In the genomic region with DNA sequence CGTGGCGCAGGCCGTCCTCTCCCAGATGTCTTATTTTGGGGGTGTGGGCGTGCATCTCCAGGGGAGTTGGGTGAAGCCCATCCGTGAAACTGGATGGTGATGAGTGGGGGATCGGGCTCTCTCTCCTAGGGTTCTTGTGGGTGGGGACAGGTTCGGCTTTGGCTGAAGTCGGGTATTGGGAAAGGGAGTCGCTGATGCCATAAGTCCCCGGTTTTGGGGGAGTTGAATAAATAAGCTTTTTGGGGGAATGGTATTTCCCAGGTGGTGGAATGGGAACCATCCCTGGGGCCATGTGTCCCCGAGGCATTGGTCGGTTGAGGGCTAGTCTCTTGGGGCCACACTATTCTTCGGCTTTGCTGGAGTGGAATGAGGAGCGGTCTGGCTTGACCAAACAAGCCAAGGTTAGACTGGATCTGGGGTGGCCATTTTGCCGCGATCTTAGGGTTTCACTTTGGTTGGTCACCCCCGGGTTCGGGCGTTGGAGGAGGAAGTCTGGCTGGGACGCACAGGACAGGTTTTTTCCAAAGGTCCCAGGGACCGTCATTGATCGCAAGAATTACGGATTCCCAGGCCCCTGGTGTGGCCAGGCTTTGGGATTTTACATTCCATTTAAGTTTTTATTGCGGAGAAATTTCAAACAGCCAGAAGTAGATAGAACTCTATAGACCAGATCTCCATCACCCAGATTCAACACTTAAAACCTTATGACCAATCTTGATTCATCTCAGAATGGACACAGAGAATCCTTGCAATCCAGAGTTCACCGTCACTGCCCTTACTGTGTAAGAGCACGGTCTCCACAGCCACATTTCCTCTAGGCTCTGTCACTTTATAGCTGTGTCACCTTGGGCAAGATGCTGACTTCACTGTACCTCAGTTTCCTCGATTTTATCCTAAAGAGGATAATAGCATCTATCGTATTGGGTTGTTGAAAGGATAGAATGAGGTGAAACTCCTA, we compare ENCODE assay signal across 8 cellular contexts. TPM values are rescaled to one million over a fixed set of nuclear protein-coding genes. Genes with fewer than 3 reads are reported as not detected.
DNase-seq lines count a peak whose midpoint lies in the region; ATAC-seq and TF ChIP-seq lines count a peak whose summit lies in the region.

No MANE protein-coding gene starts in this region.

- H4K20me1 ChIP-seq in DOHH2 (ENCODE audit: control insufficient read depth, insufficient read depth, low read depth, low read length), result no peaks in the 10 kb centered on the region

- no peak for TF ChIP-seq POLR2A in stomach (IDR thresholded peaks at IDR 0.05)

- H3K4me1 Mint-ChIP-seq in immature natural killer cell, result peaks cover 22 to 33% of the 10 kb centered on the region in 2 donors

- H3K27ac ChIP-seq in DOHH2 (ENCODE audit: low read depth, low read length) (no peak overlapping the region), HUES6 (ENCODE audit: low read depth, low read length) (peak overlapping the region; percentile 45; the same call in 1 of the 2 replicates), angular gyrus (ENCODE audit: low read depth, low read length) (peak overlapping the region; percentile 98), stomach (peak overlapping the region; percentile 92 to 98 (median 96))

- H3K36me3 ChIP-seq in DOHH2 (ENCODE audit: control insufficient read depth, low read length), result no peaks in the 10 kb centered on the region
- peaks cover 18% of the 10 kb centered on the region for H3K36me3 ChIP-seq in HUES6 (ENCODE audit: control insufficient read depth, insufficient read depth, low read length)
- H3K36me3 ChIP-seq in stomach, result peaks cover 0 to 21% (median 17%) of the 10 kb centered on the region in 4 donors

- peaks cover 10 to 21% (median 18%) of the 10 kb centered on the region in 3 donors for H3K27me3 Mint-ChIP-seq in immature natural killer cell (ENCODE audit: low read depth in 3 of 3)

- peak overlapping the region; percentile 98 to 100 (median 99) for H3K27ac Mint-ChIP-seq in immature natural killer cell

- peaks cover 12 to 29% (median 16%) of the 10 kb centered on the region in 3 donors for H3K36me3 Mint-ChIP-seq in immature natural killer cell

- no peak for ATAC-seq in GM21360 (IDR thresholded peaks at IDR 0.05; ENCODE audit: unreplicated experiment)

- H3K9me2 ChIP-seq in DOHH2 (replicated peaks; ENCODE audit: control insufficient read depth, low read length), result no peaks in the 10 kb centered on the region

- TF ChIP-seq CTCF in DOHH2 (IDR thresholded peaks at IDR 0.05; ENCODE audit: low read depth, low read length, poor library complexity, severe bottlenecking) (no peak), stomach (IDR thresholded peaks at IDR 0.05) (no peak)

- H3K4me3 ChIP-seq in DOHH2 (ENCODE audit: low read length), result peak overlapping the region; percentile 94
- peak overlapping the region; percentile 75 for H3K4me3 ChIP-seq in HUES6 (ENCODE audit: low read depth, low read length)
- peak overlapping the region; percentile 82 to 96 (median 86) for H3K4me3 ChIP-seq in stomach

- no peak for DNase-seq in immature natural killer cell
- DNase-seq in stomach, result no peak
- DNase-seq in islet precursor cell, result no peak
- DNase-seq in NCI-H2107 (lab: John Stamatoyannopoulos, UW), result no peak

- peaks cover 2 to 21% (median 5%) of the 10 kb centered on the region in 6 donors for H3K9me3 Mint-ChIP-seq in immature natural killer cell

- H3K4me1 ChIP-seq in DOHH2 (ENCODE audit: control insufficient read depth, low read length) (peaks cover 30% of the 10 kb centered on the region), HUES6 (ENCODE audit: control insufficient read depth, insufficient read depth, low read length) (peaks cover 4% of the 10 kb centered on the region), stomach (peaks cover 9 to 27% (median 18%) of the 10 kb centered on the region in 4 donors)

- WGBS in stomach, 5 donors, result 19 to 41% (median 20%) methylated on average over 16 to 28 of the region's 28 CpGs

- no peaks in the 10 kb centered on the region for H3F3A ChIP-seq in DOHH2 (ENCODE audit: control insufficient read depth, insufficient read depth)

- peak overlapping the region; percentile 88 for H3K4me2 ChIP-seq in DOHH2 (ENCODE audit: low read length)

- TF ChIP-seq EP300 in stomach (IDR thresholded peaks at IDR 0.05), result no peak

- intact Hi-C loops in stomach (cut with DNase I; ENCODE audit: low total_unique reads), result no loop called here

- H3K27me3 ChIP-seq in DOHH2 (ENCODE audit: control insufficient read depth, low read length), result no peaks in the 10 kb centered on the region
- H3K27me3 ChIP-seq in HUES6 (ENCODE audit: control insufficient read depth, insufficient read depth, low read length), result no peaks in the 10 kb centered on the region
- H3K27me3 ChIP-seq in stomach, result peaks cover 0 to 12% (median 0%) of the 10 kb centered on the region in 3 donors

- H3K4me3 Mint-ChIP-seq in immature natural killer cell, result peak overlapping the region; percentile 98 to 99 (median 98)

- H3K9me3 ChIP-seq in DOHH2 (ENCODE audit: control insufficient read depth, insufficient read depth, low read length) (peaks cover 16% of the 10 kb centered on the region; the same call in 1 of the 2 replicates), HUES6 (ENCODE audit: control insufficient read depth, insufficient read depth, low read depth, low read length) (peaks cover 14% of the 10 kb centered on the region), stomach (peaks cover 7 to 25% (median 20%) of the 10 kb centered on the region in 4 donors)

- H3K79me2 ChIP-seq in DOHH2 (ENCODE audit: control insufficient read depth, low read length), result peaks cover 11% of the 10 kb centered on the region

- peak overlapping the region; percentile 84 for H3K9ac ChIP-seq in HUES6 (ENCODE audit: low read length)

RNA-seq across cellular contexts. Expression of gene ZNF133, which starts 0.7 kb away (rescaled TPM):
- polyA plus RNA-seq in immature natural killer cell, result 1 to 10 TPM; 3.2 to 6.5 (median 5.4) TPM
- 10 to 100 TPM in 3 of 5 donors, 1 to 10 TPM in 2; 3.5 to 48.2 (median 19.1) TPM for total RNA-seq in stomach
- polyA plus RNA-seq in stomach, result 10 to 100 TPM in 1 of 3 donors, 1 to 10 TPM in 2; 7.9 to 18.2 (median 9.6) TPM
